ENCODE assay signal across 15 cellular contexts in genomic region chr10:78512205-78512550, GRCh38.
"Had no signal": no experiment of that assay in that cellular context is flagged by ENCODE, and none has a peak within 500 bp of the region (broad histone marks: within the 10 kb centered on the region; RNA-seq: fewer than 3 reads in every experiment).

No MANE protein-coding gene starts in this region.

- H3K4me1 Mint-ChIP-seq: activated naive CD8-positive, alpha-beta T cell treated with anti-CD3 and anti-CD28 coated beads, Interleukin-2, amount 50 U/mL, for 24 hours; stimulated activated naive B cell treated with anti-CD40 and anti-IgM and Interleukin-4, amounts not matched to agents 10 μg/mL and 1 μg/mL and 100 μg/mL, for 72 hours had no signal

- ATAC-seq: activated naive CD8-positive, alpha-beta T cell treated with anti-CD3 and anti-CD28 coated beads, Interleukin-2, amount 50 U/mL, for 24 hours; heart left ventricle; left lung; right cardiac atrium; stimulated activated naive B cell treated with anti-CD40 and anti-IgM and Interleukin-4, amounts not matched to agents 10 μg/mL and 1 μg/mL and 100 μg/mL, for 72 hours; T-helper 17 cell had no signal

- DNase-seq: activated CD4-positive, alpha-beta T cell treated with anti-CD3 and anti-CD28 coated beads, Interleukin-2, amount 50 U/mL, for 4 hours; activated naive CD4-positive, alpha-beta T cell treated with Interleukin-2 at 50 U/mL for 16 hours; activated naive CD8-positive, alpha-beta T cell treated with anti-CD3 and anti-CD28 coated beads, Interleukin-2, amount 50 U/mL, for 24 hours; foreskin melanocyte; heart left ventricle; left lung; mesendoderm; Right ventricle myocardium superior; stimulated activated CD4-positive, alpha-beta T cell treated with anti-CD3 and anti-CD28 coated beads, Interleukin-2, amount 100 ng/mL, for 24 hours; stimulated activated naive B cell treated with anti-CD40 and anti-IgM and Interleukin-4, amounts not matched to agents 10 μg/mL and 1 μg/mL and 100 μg/mL, for 72 hours; T-helper 17 cell; testis had no signal

- H3K4me3 Mint-ChIP-seq: activated naive CD8-positive, alpha-beta T cell treated with anti-CD3 and anti-CD28 coated beads, Interleukin-2, amount 50 U/mL, for 24 hours; activated T-helper 1 cell treated with anti-CD3 and anti-CD28 coated beads, Interleukin-12 subunit alpha, Interleukin-12 subunit beta, Interleukin-2, Interleukin-4 antibody, amounts not matched to agents 30 ng/mL and 10 ng/mL and 1 ng/mL, durations not matched to agents 14 hours and 24 hours and 36 hours; stimulated activated naive B cell treated with anti-CD40 and anti-IgM and Interleukin-4, amounts not matched to agents 10 μg/mL and 1 μg/mL and 100 μg/mL, for 72 hours; T-helper 17 cell had no signal

- H3K9me3 ChIP-seq: heart left ventricle, left lung, testis had no signal

- H3K9me3 Mint-ChIP-seq: activated naive CD8-positive, alpha-beta T cell treated with anti-CD3 and anti-CD28 coated beads, Interleukin-2, amount 50 U/mL, for 24 hours; activated T-helper 1 cell treated with anti-CD3 and anti-CD28 coated beads, Interleukin-12 subunit alpha, Interleukin-12 subunit beta, Interleukin-2, Interleukin-4 antibody, amounts not matched to agents 30 ng/mL and 10 ng/mL and 1 ng/mL, durations not matched to agents 14 hours and 24 hours and 36 hours; stimulated activated naive B cell treated with anti-CD40 and anti-IgM and Interleukin-4, amounts not matched to agents 10 μg/mL and 1 μg/mL and 100 μg/mL, for 72 hours had no signal

- H3K36me3 ChIP-seq: cardiac muscle cell, heart left ventricle, left lung had no signal

- H3K4me3 ChIP-seq: cardiac muscle cell, heart left ventricle, left lung, testis had no signal

- H3K27me3 ChIP-seq: cardiac muscle cell, heart left ventricle, left lung, testis had no signal

- H3K36me3 Mint-ChIP-seq: stimulated activated naive B cell treated with anti-CD40 and anti-IgM and Interleukin-4, amounts not matched to agents 10 μg/mL and 1 μg/mL and 100 μg/mL, for 72 hours had no signal

- H3K27ac ChIP-seq: cardiac muscle cell, left lung, testis had no signal

- H3K27ac Mint-ChIP-seq: activated T-helper 1 cell treated with anti-CD3 and anti-CD28 coated beads, Interleukin-12 subunit alpha, Interleukin-12 subunit beta, Interleukin-2, Interleukin-4 antibody, amounts not matched to agents 30 ng/mL and 10 ng/mL and 1 ng/mL, durations not matched to agents 14 hours and 24 hours and 36 hours; stimulated activated naive B cell treated with anti-CD40 and anti-IgM and Interleukin-4, amounts not matched to agents 10 μg/mL and 1 μg/mL and 100 μg/mL, for 72 hours; T-helper 17 cell had no signal
